Comparison of ENCODE assay signal across 8 cellular contexts in genomic region chr20:54207743-54208491, GRCh38. TPM values are rescaled to one million over a fixed set of nuclear protein-coding genes. Genes with fewer than 3 reads are reported as not detected.
DNase-seq lines count a peak whose midpoint lies in the region; ATAC-seq, FAIRE-seq and TF ChIP-seq lines count a peak whose summit lies in the region.

A gene with protein sequence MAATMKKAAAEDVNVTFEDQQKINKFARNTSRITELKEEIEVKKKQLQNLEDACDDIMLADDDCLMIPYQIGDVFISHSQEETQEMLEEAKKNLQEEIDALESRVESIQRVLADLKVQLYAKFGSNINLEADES (plus strand): TSS chr20:54208087. CDS start chr20:54208101, 14 bp downstream.

- no peaks in the 10 kb centered on the region for H3K27me3 Mint-ChIP-seq in WTC11 (ENCODE audit: low read depth)

- DNase-seq in AG09309 (ENCODE audit: low read depth) = peak; percentile 38
- peak; percentile 77 for DNase-seq in NCI-H2196 (lab: John Stamatoyannopoulos, UW; ENCODE audit: unreplicated experiment)
- peak; percentile 80 for DNase-seq in WTC11 (ENCODE audit: low spot score)
- peak; percentile 63 for DNase-seq in bronchial epithelial cell (ENCODE audit: low read depth)
- peak; percentile 86 for DNase-seq in iris pigment epithelial cell (ENCODE audit: low read depth)
- peak; percentile 79 for DNase-seq in stimulated activated CD4-positive, alpha-beta T cell treated with anti-CD3 and anti-CD28 coated beads, Interleukin-12 subunit alpha, Interleukin-12 subunit beta, amount 100 ng/mL, for 4 hours

- H3K27ac Mint-ChIP-seq in WTC11 = peak within 1 kb of the TSS; percentile 100

- ATAC-seq in GM18870 (IDR thresholded peaks at IDR 0.05; ENCODE audit: unreplicated experiment) (peak; percentile 90), HG03108 (IDR thresholded peaks at IDR 0.05; ENCODE audit: unreplicated experiment) (peak; percentile 93), WTC11 (peak; percentile 86)

- H3K9me3 Mint-ChIP-seq in WTC11 = no peaks in the 10 kb centered on the region

- peaks cover 21% of the 10 kb centered on the region for H3K4me1 Mint-ChIP-seq in WTC11

- H3K4me3 Mint-ChIP-seq in WTC11 = peak within 1 kb of the TSS; percentile 96

- TF ChIP-seq CTCF in AG09309 (IDR thresholded peaks at IDR 0.05; ENCODE audit: control insufficient read depth, insufficient read depth, low read depth, low read length, missing control alignments) (peak; percentile 62), WTC11 (IDR thresholded peaks at IDR 0.05) (peak; percentile 40), bronchial epithelial cell (IDR thresholded peaks at IDR 0.05; ENCODE audit: insufficient read depth, low read length, severe bottlenecking) (peak; percentile 93)

- peak within 1 kb of the TSS; percentile 88 for H3K4me3 ChIP-seq in AG09309 (ENCODE audit: control insufficient read depth, low read depth, low read length)
- peak within 1 kb of the TSS; percentile 79 for H3K4me3 ChIP-seq in bronchial epithelial cell (ENCODE audit: low read depth, low read length)

- no peaks in the 10 kb centered on the region for H3K36me3 ChIP-seq in bronchial epithelial cell (ENCODE audit: control insufficient read depth, insufficient read depth, low read length)

- H3K27me3 ChIP-seq in bronchial epithelial cell (ENCODE audit: control insufficient read depth, insufficient read depth, low read length) = no peaks in the 10 kb centered on the region

- H3K36me3 Mint-ChIP-seq in WTC11 = peaks cover 5% of the 10 kb centered on the region

- POLR2A ChIA-PET in WTC11 (lab: Charles Lee) = interaction anchor here (1.4 kb wide), 1 partner anchor 66 kb away, joined by 3 read pairs; no protein-coding TSS in a partner anchor

- FAIRE-seq in bronchial epithelial cell (lab: Jason Lieb, UNC) = no peak

- CTCF ChIA-PET in WTC11 (lab: Charles Lee) = interaction anchor here (0.6 to 2.1 kb wide), 20 partner anchors 10 to 1033 kb away, joined by 3 to 11 read pairs (median 4); no protein-coding TSS in a partner anchor

TF ChIP-seq in WTC11, 78 proteins besides CTCF, POLR2A, EP300 and RAD21 (continues in another document):
- TF ChIP-seq CREM (CRISPR knock-in tag; IDR thresholded peaks at IDR 0.05) (no peak; the same call in 1 of the 2 replicates), E2F5 (CRISPR knock-in tag; IDR thresholded peaks at IDR 0.05) (peak; percentile 54; the same call in 1 of the 2 replicates), TEAD1 (CRISPR knock-in tag; IDR thresholded peaks at IDR 0.05) (peak; percentile 39), OVOL2 (CRISPR knock-in tag; IDR thresholded peaks at IDR 0.05; ENCODE audit: borderline replicate concordance) (no peak), HMGXB4 (CRISPR knock-in tag; IDR thresholded peaks at IDR 0.05) (peak; percentile 91), AFF4 (CRISPR knock-in tag; IDR thresholded peaks at IDR 0.05; ENCODE audit: borderline replicate concordance) (no peak), JUN (CRISPR knock-in tag; IDR thresholded peaks at IDR 0.05) (peak; percentile 79; the same call in 1 of the 2 replicates), ZNF219 (CRISPR knock-in tag; IDR thresholded peaks at IDR 0.05; ENCODE audit: borderline replicate concordance) (peak; percentile 66; the same call in 1 of the 2 replicates), ETV6 (CRISPR knock-in tag; IDR thresholded peaks at IDR 0.05) (0 out of 2 replicates have a peak, but pooled peaks have one; percentile 2), ZBTB43 (CRISPR knock-in tag; IDR thresholded peaks at IDR 0.05) (no peak; the same call in 1 of the 2 replicates), ZMAT4 (CRISPR knock-in tag; IDR thresholded peaks at IDR 0.05) (no peak), GABPB1 (CRISPR knock-in tag; IDR thresholded peaks at IDR 0.05) (peak; percentile 35), FOXK1 (CRISPR knock-in tag; IDR thresholded peaks at IDR 0.05) (peak; percentile 95), FOXP1 (CRISPR knock-in tag; IDR thresholded peaks at IDR 0.05; ENCODE audit: borderline replicate concordance) (peak; percentile 45; the same call in 1 of the 2 replicates), ATF6 (CRISPR knock-in tag; IDR thresholded peaks at IDR 0.05) (no peak)
- TF ChIP-seq, protein P1, sequence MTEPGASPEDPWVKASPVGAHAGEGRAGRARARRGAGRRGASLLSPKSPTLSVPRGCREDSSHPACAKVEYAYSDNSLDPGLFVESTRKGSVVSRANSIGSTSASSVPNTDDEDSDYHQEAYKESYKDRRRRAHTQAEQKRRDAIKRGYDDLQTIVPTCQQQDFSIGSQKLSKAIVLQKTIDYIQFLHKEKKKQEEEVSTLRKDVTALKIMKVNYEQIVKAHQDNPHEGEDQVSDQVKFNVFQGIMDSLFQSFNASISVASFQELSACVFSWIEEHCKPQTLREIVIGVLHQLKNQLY (CRISPR knock-in tag; IDR thresholded peaks at IDR 0.05) = no peak

RNA-seq across cellular contexts. Expression of the gene that starts here (rescaled TPM):
- total RNA-seq in WTC11 (2021) (90.1 to 94.4 TPM (median 90.5 TPM) in 3 replicates), bronchial epithelial cell (47.4 and 83.5 TPM in 2 replicates)

Comparison
In these comparisons a context has a peak if more than half of its experiments do, and no peak if none do; other contexts are left out.
1. Peak in every context shown above with its lines: DNase-seq, ATAC-seq and H3K4me3 ChIP-seq.
2. CTCF ChIP-seq: peak in every context shown above with its lines; median percentile 93 in bronchial epithelial cell; 62 in AG09309; 40 in WTC11.